15 cellular contexts compared by ENCODE assay signal in genomic region chr3:53579636-53580035, GRCh38.
"Had no signal": no experiment of that assay in that cellular context is flagged by ENCODE, and none has a peak within 500 bp of the region (broad histone marks: within the 10 kb centered on the region; RNA-seq: fewer than 3 reads in every experiment).

No MANE protein-coding gene starts in this region.

- ATAC-seq: naive thymus-derived CD4-positive, alpha-beta T cell; psoas muscle; right lobe of liver; stimulated activated effector memory CD8-positive, alpha-beta T cell treated with anti-CD3 and anti-CD28 coated beads, Interleukin-12 subunit alpha, Interleukin-12 subunit beta, amount 100 ng/mL, for 72 hours; stimulated activated naive CD8-positive, alpha-beta T cell treated with anti-CD3 and anti-CD28 coated beads, Interleukin-15, Interleukin-2, amounts not matched to agents 100 U/mL and 50 U/mL, for 24 hours; upper lobe of right lung had no signal

- DNase-seq: dermis blood vessel endothelial cell; erythroblast; foreskin melanocyte; head of caudate nucleus; naive thymus-derived CD4-positive, alpha-beta T cell; nephron progenitor cell; psoas muscle; retina; right lobe of liver; stimulated activated CD4-positive, alpha-beta T cell treated with anti-CD3 and anti-CD28 coated beads, Interleukin-4, amount 100 ng/mL, for 1 hour; stimulated activated CD8-positive, alpha-beta memory T cell treated with anti-CD3 and anti-CD28 coated beads, Interleukin-4, amount 100 ng/mL, for 48 hours; stimulated activated naive CD8-positive, alpha-beta T cell treated with anti-CD3 and anti-CD28 coated beads, Interleukin-15, Interleukin-2, amounts not matched to agents 100 U/mL and 50 U/mL, for 24 hours; tibial artery; upper lobe of right lung had no signal
